In the genomic region with DNA sequence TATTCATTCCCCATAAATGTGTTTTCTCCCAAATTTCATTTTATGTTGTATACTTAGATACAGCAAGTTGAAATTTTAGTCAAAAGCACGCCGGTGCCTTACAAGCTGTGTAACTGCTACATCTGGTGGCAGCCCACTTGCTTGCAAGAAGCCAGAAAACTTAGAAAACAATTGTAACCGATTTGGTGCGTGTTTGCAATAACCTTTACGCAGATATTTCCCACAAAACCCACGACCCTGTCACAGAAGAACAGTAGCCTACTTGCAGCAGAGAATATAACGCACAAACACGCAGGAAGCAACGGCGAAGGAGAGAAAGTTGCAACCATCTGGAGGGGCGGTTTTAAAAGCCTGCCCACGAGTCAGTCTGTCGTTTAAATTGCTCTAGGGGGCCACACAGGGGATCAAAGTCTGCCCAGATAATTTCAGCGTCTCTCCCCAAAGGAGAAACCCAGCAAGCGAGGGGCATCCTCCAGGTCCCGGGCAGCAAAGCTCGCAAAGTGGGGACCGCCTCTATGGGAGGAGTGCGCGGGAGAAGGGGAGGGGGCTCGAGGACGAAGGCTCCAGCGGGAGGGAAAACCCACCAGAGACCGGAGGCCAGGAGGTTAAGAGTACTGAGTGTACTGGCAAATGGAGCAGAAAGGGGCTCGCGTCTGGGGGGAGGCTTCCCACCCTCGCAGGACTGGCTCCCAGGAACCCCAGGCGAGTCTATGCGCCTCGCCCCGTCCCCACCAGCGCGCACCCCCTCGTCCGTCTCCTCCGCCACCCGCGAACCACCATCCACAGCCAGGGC, we compare ENCODE assay signal across 8 cellular contexts.
DNase-seq lines count a peak whose midpoint lies in the region; ATAC-seq and TF ChIP-seq lines count a peak whose summit lies in the region.

No MANE protein-coding gene starts in this region.

- DNase-seq in COR-L47 (lab: John Stamatoyannopoulos, UW) (peak; percentile 30), LNCaP clone FGC (ENCODE audit: low read depth) (no peak), T-helper 9 cell (peak; percentile 44), astrocyte of the cerebellum (ENCODE audit: low read depth) (peak; percentile 54), hypothalamus (lab: John Stamatoyannopoulos, UW) (peak in 43 of 51 donors; percentile 4 to 82 (median 44)), retina (peak; percentile 89)

- in situ Hi-C loops in astrocyte of the cerebellum (cut with HindIII; ENCODE audit: low sequenced_read_pairs) = loop anchor here (5.0 kb wide), 1 partner anchor 192 kb away; no protein-coding TSS in a partner anchor

- peak; percentile 53 for TF ChIP-seq CTCF in LNCaP clone FGC (IDR thresholded peaks at IDR 0.05; ENCODE audit: control insufficient read depth, extremely low read depth, insufficient read depth)
- peak; percentile 82 for TF ChIP-seq CTCF in astrocyte of the cerebellum (IDR thresholded peaks at IDR 0.05; ENCODE audit: low read depth, low read length, missing control alignments)

- ATAC-seq in GM19467 (IDR thresholded peaks at IDR 0.05; ENCODE audit: unreplicated experiment) (peak; percentile 4), GM18873 (IDR thresholded peaks at IDR 0.05; ENCODE audit: low FRiP score, unreplicated experiment) (no peak)

- H3K4me3 ChIP-seq in LNCaP clone FGC (ENCODE audit: low read depth, low read length) (peak overlapping the region; percentile 86), astrocyte of the cerebellum (ENCODE audit: low read depth, low read length) (peak overlapping the region; percentile 88)
